In genomic region chr9:121369595-121370265, GRCh38 we compare ENCODE assay signal across 8 cellular contexts. TPM values are rescaled to one million over a fixed set of nuclear protein-coding genes. Genes with fewer than 3 reads are reported as not detected.
DNase-seq lines count a peak whose midpoint lies in the region; ATAC-seq and TF ChIP-seq lines count a peak whose summit lies in the region.

STOM (minus strand) TSS chr9:121370250; CDS start chr9:121370187, 63 bp downstream.

- no peaks in the 10 kb centered on the region for H3K27me3 ChIP-seq in foreskin keratinocyte
- H3K27me3 ChIP-seq in ovary = no peaks in the 10 kb centered on the region

- peak within 1 kb of the TSS; percentile 54 for H3K4me3 ChIP-seq in ovary

- TF ChIP-seq EP300 in ovary (IDR thresholded peaks at IDR 0.05) = no peak

- no peak for TF ChIP-seq CTCF in foreskin keratinocyte (conservative IDR thresholded peaks at IDR 0.05)
- TF ChIP-seq CTCF in ovary (IDR thresholded peaks at IDR 0.05) = no peak

- H3K27ac ChIP-seq in foreskin keratinocyte (peak within 1 kb of the TSS; percentile 63), ovary (peak within 1 kb of the TSS; percentile 91 to 94)

- 0 to 1% (median 0%) methylated on average over 28 to 52 of the region's 52 CpGs for WGBS in ovary, 3 donors

- peaks cover 47% of the 10 kb centered on the region for H3K4me1 ChIP-seq in foreskin keratinocyte
- H3K4me1 ChIP-seq in ovary (ENCODE audit: insufficient read depth) = peaks cover 18% of the 10 kb centered on the region

- no peaks in the 10 kb centered on the region for H3K9me3 ChIP-seq in ovary

- intact Hi-C loops in ovary (cut with DNase I) = loop anchor here in 3 of 4 donors (2.0 to 10.0 kb wide), 5 partner anchors 45 to 97 kb away; no protein-coding TSS in a partner anchor

- TF ChIP-seq POLR2A in ovary (IDR thresholded peaks at IDR 0.05) = peak; percentile 99

- no peaks in the 10 kb centered on the region for H3K36me3 ChIP-seq in ovary

- ATAC-seq in HG02798 (IDR thresholded peaks at IDR 0.05; ENCODE audit: poor library complexity, unreplicated experiment) (peak; percentile 55), foreskin keratinocyte (peak; percentile 79)

- DNase-seq in activated T-cell treated with anti-CD3 and anti-CD28 coated beads for 1 hour (ENCODE audit: low read depth) (peak; percentile 49), NCI-H69 (lab: John Stamatoyannopoulos, UW) (peak; percentile 65), activated gamma-delta T cell (lab: John Stamatoyannopoulos, UW) (peak; percentile 66), foreskin keratinocyte (peak; percentile 60 to 75), ovary (peak; percentile 85 to 95 (median 91)), NCI-H510A treated with DMSO at 0.1 percent for 48 hours (lab: John Stamatoyannopoulos, UW) (no peak)
- DNase-seq in activated T-cell treated with anti-CD3 and anti-CD28 coated beads, Interleukin-2, amount 50 U/mL, for 1 hour = no peak

RNA-seq across cellular contexts. Expression of gene STOM, which starts in this region (rescaled TPM):
- total RNA-seq in foreskin keratinocyte (104 and 107 TPM in 2 replicates), ovary (100 to 1,000 TPM in 5 of 7 donors, 10 to 100 TPM in 2; 73.1 to 205 (median 164) TPM)
- polyA plus RNA-seq in foreskin keratinocyte (59.6 and 61.0 TPM in 2 replicates), ovary (100 to 1,000 TPM; 114 to 203 TPM)

Comparison
In these comparisons a context has a peak if more than half of its experiments do, and no peak if none do; other contexts are left out.
1. DNase-seq: peak in activated T-cell treated with anti-CD3 and anti-CD28 coated beads for 1 hour (single experiment), NCI-H69 (single experiment), activated gamma-delta T cell (single experiment), foreskin keratinocyte (2 of 2) and ovary (5 of 5); none in activated T-cell treated with anti-CD3 and anti-CD28 coated beads, Interleukin-2, amount 50 U/mL, for 1 hour (single experiment) and NCI-H510A treated with DMSO at 0.1 percent for 48 hours (single experiment).